Comparison of ENCODE assay signal across 8 cellular contexts in the genomic region with DNA sequence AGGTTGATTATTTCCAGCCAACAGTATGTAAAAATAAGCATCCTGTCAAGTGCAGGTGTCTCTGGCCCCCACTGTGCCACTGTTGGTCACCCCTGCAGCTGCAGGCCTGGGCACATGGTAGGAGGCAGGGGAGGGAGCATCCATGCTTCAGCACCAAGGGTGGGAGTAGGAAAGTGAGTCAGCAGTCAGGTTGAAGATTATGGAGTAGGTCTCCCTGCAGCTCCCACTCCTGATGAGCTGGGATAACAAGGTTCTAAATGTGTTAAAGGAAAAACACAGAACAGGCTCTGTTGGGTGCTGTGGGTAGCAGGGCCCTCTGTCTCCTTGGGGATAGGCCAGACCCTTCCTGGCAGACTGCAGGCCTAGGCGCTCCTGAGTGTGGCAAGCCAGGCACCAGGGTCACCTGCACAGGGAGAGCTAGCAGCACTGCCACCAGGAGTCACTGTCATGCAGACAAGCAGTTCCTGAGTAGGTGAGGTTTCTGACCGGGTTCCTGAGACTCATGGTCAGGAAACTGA. TPM values are rescaled to one million over a fixed set of nuclear protein-coding genes. Genes with fewer than 3 reads are reported as not detected.
DNase-seq lines count a peak whose midpoint lies in the region; ATAC-seq, FAIRE-seq and TF ChIP-seq lines count a peak whose summit lies in the region.

No MANE protein-coding gene starts in this region.

- no peak overlapping the region for H3K27ac Mint-ChIP-seq in Caco-2 (ENCODE audit: unreplicated experiment)
- peak overlapping the region in 5 of 10 donors; percentile 47 to 86 (median 50) for H3K27ac Mint-ChIP-seq in naive thymus-derived CD8-positive, alpha-beta T cell

- peaks cover 22% of the 10 kb centered on the region for H3K36me3 Mint-ChIP-seq in Caco-2 (ENCODE audit: insufficient read depth, unreplicated experiment)
- H3K36me3 Mint-ChIP-seq in naive thymus-derived CD8-positive, alpha-beta T cell, result peaks cover 0 to 49% (median 12%) of the 10 kb centered on the region in 3 donors

- TF ChIP-seq CTCF in Caco-2 (IDR thresholded peaks at IDR 0.05; ENCODE audit: insufficient read depth in 1 of 2, low read depth in 1 of 2, low read length in 1 of 2, severe bottlenecking in 1 of 2, unreplicated experiment in 1 of 2) (peak; percentile 25 to 49), K562 (IDR thresholded peaks at IDR 0.05 in 2 of 3, conservative IDR thresholded peaks at IDR 0.05 in 1 of 3; ENCODE audit: insufficient read depth in 2 of 3, low read depth in 1 of 3, low read length in 3 of 3) (peak; percentile 32 to 53 (median 50); a peak in 4 of 6 replicates)

- peaks cover 4% of the 10 kb centered on the region for H3K9me1 ChIP-seq in K562 (ENCODE audit: control insufficient read depth, insufficient read depth, low read length)

- H3K27me3 ChIP-seq in Caco-2 (replicated peaks; ENCODE audit: control insufficient read depth, insufficient read depth, low read length) (no peaks in the 10 kb centered on the region), Karpas-422 (ENCODE audit: low read length) (no peaks in the 10 kb centered on the region), K562 (ENCODE audit: control insufficient read depth in 2 of 2, insufficient read depth in 2 of 2, low read length in 2 of 2) (no peaks in the 10 kb centered on the region)

- peak; percentile 39 to 54 for DNase-seq in Caco-2
- peak; percentile 76 for DNase-seq in Karpas-422
- DNase-seq in K562 (ENCODE audit: extremely low read depth in 1 of 4, low spot score in 3 of 4), result peak in 2 of 4 experiments; percentile 30 to 38
- DNase-seq in naive thymus-derived CD8-positive, alpha-beta T cell, result peak in 8 of 10 donors; percentile 7 to 25 (median 14)
- DNase-seq in H4 (ENCODE audit: low spot score), result no peak
- no peak for DNase-seq in stimulated activated naive CD4-positive, alpha-beta T cell treated with Interleukin-2 at 50 U/mL for 16 hours (lab: John Stamatoyannopoulos, UW)
- no peak for DNase-seq in stimulated activated CD4-positive, alpha-beta T cell treated with anti-CD3 and anti-CD28 coated beads, Interleukin-15, amount 100 ng/mL, for 24 hours

- intact Hi-C loops in Caco-2 (cut with micrococcal nuclease; ENCODE audit: unreplicated experiment) (loop anchor here (2.0 kb wide), 1 partner anchor 46 kb away; no protein-coding TSS in a partner anchor), K562 (cut with micrococcal nuclease) (no loop called here)

- H3K9me3 Mint-ChIP-seq in Caco-2 (ENCODE audit: unreplicated experiment), result no peaks in the 10 kb centered on the region
- H3K9me3 Mint-ChIP-seq in naive thymus-derived CD8-positive, alpha-beta T cell, result no peaks in the 10 kb centered on the region

- no peaks in the 10 kb centered on the region for H3K27me3 Mint-ChIP-seq in Caco-2 (ENCODE audit: insufficient read depth, unreplicated experiment)
- no peaks in the 10 kb centered on the region for H3K27me3 Mint-ChIP-seq in naive thymus-derived CD8-positive, alpha-beta T cell

- ATAC-seq in GM19351 (IDR thresholded peaks at IDR 0.05; ENCODE audit: unreplicated experiment) (peak; percentile 84), K562 (peak; percentile 89)
- ATAC-seq in naive thymus-derived CD8-positive, alpha-beta T cell, result peak; percentile 44 to 65

- H3K9me3 ChIP-seq in Caco-2, result no peaks in the 10 kb centered on the region
- no peaks in the 10 kb centered on the region for H3K9me3 ChIP-seq in Karpas-422 (ENCODE audit: low read length)
- H3K9me3 ChIP-seq in K562 (replicated peaks; ENCODE audit: control insufficient read depth, insufficient read depth, low read depth, low read length), result no peaks in the 10 kb centered on the region

- no peaks in the 10 kb centered on the region for H4K20me1 ChIP-seq in Karpas-422 (ENCODE audit: insufficient read depth, low read depth, low read length)
- H4K20me1 ChIP-seq in K562 (replicated peaks; ENCODE audit: control insufficient read depth, insufficient read depth, low read length), result peaks cover 9% of the 10 kb centered on the region

- TF ChIP-seq RAD21 in K562 (CRISPR knock-in tag; conservative IDR thresholded peaks at IDR 0.05 in 1 of 2, IDR thresholded peaks at IDR 0.05 in 1 of 2), result peak in 1 of 2 experiments; percentile 54; a peak in 2 of 4 replicates

- FAIRE-seq in K562 (lab: Jason Lieb, UNC), result no peak

- H2AFZ ChIP-seq in Karpas-422 (ENCODE audit: low read length) (no peak overlapping the region), K562 (ENCODE audit: low read depth, low read length) (no peak overlapping the region)

- BruUV-seq in Caco-2 (replicated peaks; lab: Mats Ljungman, UMichigan) (no TSS peak), K562 (replicated peaks; lab: Mats Ljungman, UMichigan) (no TSS peak)

- 50% methylated on average over 2 of the region's 2 CpGs for WGBS in K562 (ENCODE audit: insufficient coverage, low coverage, missing lambda C conversion rate)

- H3K27ac ChIP-seq in Karpas-422 (ENCODE audit: low read length) (peak overlapping the region; percentile 90), K562 (ENCODE audit: extremely low read depth, low read depth, low read length) (no peak overlapping the region)

- in situ Hi-C loops in K562 (cut with MboI), result no loop called here

- no peaks in the 10 kb centered on the region for H3K36me3 ChIP-seq in Caco-2 (ENCODE audit: control insufficient read depth, insufficient read depth, low read length)
- H3K36me3 ChIP-seq in Karpas-422 (ENCODE audit: insufficient read depth, low read length), result peaks cover 11% of the 10 kb centered on the region
- H3K36me3 ChIP-seq in K562 (ENCODE audit: control insufficient read depth, insufficient read depth, low read length), result peaks cover 29% of the 10 kb centered on the region; the same call in 2 of the 3 replicates

- H3K79me2 ChIP-seq in Karpas-422 (ENCODE audit: low read length) (peaks cover 93% of the 10 kb centered on the region), K562 (ENCODE audit: control insufficient read depth, insufficient read depth, low read length) (peaks cover 13% of the 10 kb centered on the region)

- no peak for TF ChIP-seq EP300 in K562 (IDR thresholded peaks at IDR 0.05; ENCODE audit: low read length)

- H3K4me3 ChIP-seq in Caco-2 (ENCODE audit: low read depth, low read length) (no peak overlapping the region), Karpas-422 (ENCODE audit: low read length) (peak overlapping the region; percentile 23; the same call in 1 of the 2 replicates), K562 (no peak overlapping the region)

- H3K9me2 ChIP-seq in Karpas-422 (replicated peaks; ENCODE audit: insufficient read depth, low read length), result no peaks in the 10 kb centered on the region

- H3K9ac ChIP-seq in Karpas-422 (ENCODE audit: low read length), result peak overlapping the region; percentile 63
- peak overlapping the region in 1 of 2 experiments; percentile 67; a peak in 2 of 4 replicates for H3K9ac ChIP-seq in K562 (ENCODE audit: insufficient read depth in 1 of 2, low read depth in 2 of 2, low read length in 2 of 2)

- no peak for TF ChIP-seq POLR2A in K562 (conservative IDR thresholded peaks at IDR 0.05)

- H3K4me1 ChIP-seq in Caco-2, result no peaks in the 10 kb centered on the region
- peaks cover 58% of the 10 kb centered on the region for H3K4me1 ChIP-seq in Karpas-422 (ENCODE audit: low read length)
- H3K4me1 ChIP-seq in K562 (replicated peaks in 1 of 2; ENCODE audit: control insufficient read depth in 2 of 2, insufficient read depth in 2 of 2, low read length in 2 of 2), result peaks cover 4 to 5% of the 10 kb centered on the region in 2 experiments; a peak in 4 of 5 replicates

- CTCF ChIA-PET in Caco-2 (lab: Charles Lee) (interaction anchor here (0.6 kb wide), 1 partner anchor 21 kb away, joined by 4 read pairs; no protein-coding TSS in a partner anchor), K562 (lab: Yijun Ruan, JAX; ENCODE audit: low intra/inter-chr PET ratio) (interaction anchor here (0.6 to 0.8 kb wide), 3 partner anchors 19 to 273 kb away, joined by 3 read pairs; no protein-coding TSS in a partner anchor)

- POLR2A ChIA-PET in Caco-2 (lab: Charles Lee) (no interaction called here), K562 (lab: Yijun Ruan, JAX) (interaction anchor here (1.0 to 1.3 kb wide), 2 partner anchors 9 to 14 kb away, joined by 3 read pairs; no protein-coding TSS in a partner anchor)
- POLR2A ChIA-PET in naive thymus-derived CD8-positive, alpha-beta T cell (lab: Charles Lee), result interaction anchor here (0.7 to 1.1 kb wide), 2 partner anchors 10 to 25 kb away, joined by 3 to 5 read pairs; no protein-coding TSS in a partner anchor

- H3K4me2 ChIP-seq in Karpas-422 (ENCODE audit: low read depth, low read length, poor library complexity, severe bottlenecking) (peak overlapping the region; percentile 41), K562 (ENCODE audit: insufficient read depth, low read length) (no peak overlapping the region)

- H3K4me1 Mint-ChIP-seq in Caco-2 (ENCODE audit: low read depth, unreplicated experiment), result no peaks in the 10 kb centered on the region
- H3K4me1 Mint-ChIP-seq in naive thymus-derived CD8-positive, alpha-beta T cell, result peaks cover 36 to 68% (median 49%) of the 10 kb centered on the region in 4 donors

- H3K4me3 Mint-ChIP-seq in Caco-2 (ENCODE audit: unreplicated experiment), result no peak overlapping the region
- no peak overlapping the region for H3K4me3 Mint-ChIP-seq in naive thymus-derived CD8-positive, alpha-beta T cell

RNA-seq across cellular contexts. Expression of a gene that starts 59.3 kb away (rescaled TPM):
- total RNA-seq in Caco-2 (2022) (103 and 116 TPM in 2 replicates), K562 (2014; rRNA removed) (38.9 and 44.2 TPM in 2 replicates), K562 (2014; rRNA removed; fragmentation: Illumina TruSeq; extraction: Trizol) (34.1 and 34.5 TPM in 2 replicates), K562 (2015; rRNA removed; fragmentation: Illumina TruSeq; extraction: Trizol) (32.2 and 36.5 TPM in 2 replicates), K562 (2021) (64.2 and 67.5 TPM in 2 replicates)
- 56.1 and 84.1 TPM in 2 replicates for total RNA-seq in Karpas-422 (2014; rRNA removed; shearing (Covaris generic); ENCODE audit: low replicate concordance)
- total RNA-seq in K562 (2011; cell fraction: chromatin; rRNA removed; ENCODE audit: low replicate concordance), result 63.6 and 73.8 TPM in 2 replicates
- total RNA-seq in K562 (2011; cell fraction: nucleolus; rRNA removed), result 37.4 and 47.0 TPM in 2 replicates
- total RNA-seq in K562 (2011; cell fraction: nucleoplasm; rRNA removed), result 50.4 and 63.1 TPM in 2 replicates
- polyA plus RNA-seq in K562 (2011; rRNA removed) (44.1 and 48.8 TPM in 2 replicates), K562 (2014; fragmentation: Illumina TruSeq; extraction: Trizol) (36.6 and 42.6 TPM in 2 replicates), K562 (2014; fragmentation: Nextera tagmentation; extraction: Ambion mirVana) (10 to 100 TPM; 24.8 to 51.1 TPM), K562 (2014; rRNA removed) (33.2 and 37.9 TPM in 2 replicates)
- 31.6 and 43.3 TPM in 2 replicates for polyA plus RNA-seq in K562 (2011; cell fraction: cytosol; rRNA removed)
- 40.4 and 53.9 TPM in 2 replicates for polyA plus RNA-seq in K562 (2011; cell fraction: nucleus; rRNA removed)
- polyA plus RNA-seq in K562 (2012), result 43.7 and 44.4 TPM in 2 replicates
- 87.8 and 95.8 TPM in 2 replicates for polyA minus RNA-seq in K562 (2011; rRNA and poly(A)+ RNA removed)
- 34.4 and 44.3 TPM in 2 replicates for polyA minus RNA-seq in K562 (2011; cell fraction: cytosol; rRNA and poly(A)+ RNA removed)
- polyA minus RNA-seq in K562 (2011; cell fraction: nucleus; rRNA and poly(A)+ RNA removed), result 27.1 and 34.5 TPM in 2 replicates
- total RNA-seq in naive thymus-derived CD8-positive, alpha-beta T cell, result 100 to 1,000 TPM; 111 to 118 TPM
- polyA plus RNA-seq in naive thymus-derived CD8-positive, alpha-beta T cell, result 10 to 100 TPM; 54.6 to 69.4 (median 59.6) TPM
- 81.1 and 99.4 TPM in 2 replicates for total RNA-seq in H4 (2014; rRNA removed; shearing (Covaris generic))

Comparison
In these comparisons a context has a peak if more than half of its experiments do, and no peak if none do; other contexts are left out.
1. DNase-seq: peak in Caco-2 (2 of 2), Karpas-422 (single experiment) and naive thymus-derived CD8-positive, alpha-beta T cell (8 of 10); none in H4 (single experiment), stimulated activated naive CD4-positive, alpha-beta T cell treated with Interleukin-2 at 50 U/mL for 16 hours (single experiment) and stimulated activated CD4-positive, alpha-beta T cell treated with anti-CD3 and anti-CD28 coated beads, Interleukin-15, amount 100 ng/mL, for 24 hours (single experiment).
2. Peak in every context shown above with its lines, with median percentiles within 50 percentile points of each other: ATAC-seq.